In genomic region chr5:1331861-1332405, GRCh38 we compare ENCODE assay signal across 2 cellular contexts.
TF ChIP-seq lines count a peak whose summit lies in the region.

No MANE protein-coding gene starts in this region.

TF ChIP-seq in GM12878, 131 proteins besides CTCF, POLR2A, EP300 and RAD21:
- TF ChIP-seq ZNF622 (IDR thresholded peaks at IDR 0.05) (no peak), ZBTB40 (IDR thresholded peaks at IDR 0.05; ENCODE audit: borderline replicate concordance) (no peak), RBBP5 (conservative IDR thresholded peaks at IDR 0.05) (no peak), IKZF1 (conservative IDR thresholded peaks at IDR 0.05) (no peak), E2F4 (IDR thresholded peaks at IDR 0.05; ENCODE audit: low read depth, low read length) (no peak), TCF3 (IDR thresholded peaks at IDR 0.05; ENCODE audit: borderline replicate concordance, insufficient read depth, low read depth, low read length) (no peak), NFXL1 (IDR thresholded peaks at IDR 0.05; ENCODE audit: borderline replicate concordance) (no peak), TBL1XR1 (IDR thresholded peaks at IDR 0.05; ENCODE audit: low read depth, low read length) (no peak), JUND (IDR thresholded peaks at IDR 0.05; ENCODE audit: low read depth, low read length) (no peak), SREBF2 (IDR thresholded peaks at IDR 0.05; ENCODE audit: low read length) (no peak), SPI1 (IDR thresholded peaks at IDR 0.05; ENCODE audit: borderline replicate concordance, insufficient read depth, low read depth, low read length) (no peak), PBX3 (IDR thresholded peaks at IDR 0.05; ENCODE audit: insufficient replicate concordance, low read depth, low read length) (no peak), IRF3 (IDR thresholded peaks at IDR 0.05) (no peak), ATF7 (IDR thresholded peaks at IDR 0.05; ENCODE audit: low read depth) (no peak)
TF ChIP-seq in GM12878: peak in this region for 0.

TF ChIP-seq in GM23338, 12 proteins besides CTCF, POLR2A, EP300 and RAD21:
- TF ChIP-seq STAT1 (IDR thresholded peaks at IDR 0.05; ENCODE audit: unreplicated experiment) = no peak
- TF ChIP-seq JUNB (IDR thresholded peaks at IDR 0.05; ENCODE audit: unreplicated experiment) = no peak
- no peak for TF ChIP-seq ZNF114 (CRISPR knock-in tag; IDR thresholded peaks at IDR 0.05)
- no peak for TF ChIP-seq ETS1 (IDR thresholded peaks at IDR 0.05)
- TF ChIP-seq REST (IDR thresholded peaks at IDR 0.05; ENCODE audit: unreplicated experiment) = no peak
- TF ChIP-seq EZH2 (IDR thresholded peaks at IDR 0.05; ENCODE audit: low read depth, unreplicated experiment) = no peak
- no peak for TF ChIP-seq EZH2phosphoT487 (IDR thresholded peaks at IDR 0.05; ENCODE audit: unreplicated experiment)
- TF ChIP-seq ZNF462 (CRISPR knock-in tag; IDR thresholded peaks at IDR 0.05) = no peak
- TF ChIP-seq POLR2AphosphoS5 (IDR thresholded peaks at IDR 0.05; ENCODE audit: low read depth) = no peak
- TF ChIP-seq ZNF331 (CRISPR knock-in tag; IDR thresholded peaks at IDR 0.05; ENCODE audit: low read depth) = no peak
- no peak for TF ChIP-seq CREB1 (CRISPR knock-in tag; IDR thresholded peaks at IDR 0.05; ENCODE audit: low read depth)
- no peak for TF ChIP-seq NANOG (IDR thresholded peaks at IDR 0.05; ENCODE audit: borderline replicate concordance)
